Comparison of ENCODE assay signal across 2 cellular contexts in genomic region chr1:171844381-171844780, GRCh38.
TF ChIP-seq lines count a peak whose summit lies in the region.

No MANE protein-coding gene starts in this region.

TF ChIP-seq in HepG2, 621 proteins besides CTCF, POLR2A, EP300 and RAD21:
- TF ChIP-seq PREB (CRISPR knock-in tag; IDR thresholded peaks at IDR 0.05) (no peak), UBTF (CRISPR knock-in tag; IDR thresholded peaks at IDR 0.05) (no peak), ZNF572 (CRISPR knock-in tag; IDR thresholded peaks at IDR 0.05) (no peak), HNF4A (CRISPR knock-in tag; IDR thresholded peaks at IDR 0.05) (no peak), MXI1 (IDR thresholded peaks at IDR 0.05; ENCODE audit: borderline replicate concordance, low read depth, low read length) (no peak), ARID2 (CRISPR knock-in tag; IDR thresholded peaks at IDR 0.05; ENCODE audit: borderline replicate concordance) (no peak), POGK (CRISPR knock-in tag; conservative IDR thresholded peaks at IDR 0.05) (no peak)
- TF ChIP-seq, protein P1, sequence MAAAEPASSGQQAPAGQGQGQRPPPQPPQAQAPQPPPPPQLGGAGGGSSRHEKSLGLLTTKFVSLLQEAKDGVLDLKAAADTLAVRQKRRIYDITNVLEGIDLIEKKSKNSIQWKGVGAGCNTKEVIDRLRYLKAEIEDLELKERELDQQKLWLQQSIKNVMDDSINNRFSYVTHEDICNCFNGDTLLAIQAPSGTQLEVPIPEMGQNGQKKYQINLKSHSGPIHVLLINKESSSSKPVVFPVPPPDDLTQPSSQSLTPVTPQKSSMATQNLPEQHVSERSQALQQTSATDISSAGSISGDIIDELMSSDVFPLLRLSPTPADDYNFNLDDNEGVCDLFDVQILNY (CRISPR knock-in tag; conservative IDR thresholded peaks at IDR 0.05) = no peak

TF ChIP-seq in SK-N-SH treated with all-trans-retinoic acid at 6 μM for 48 hours, 23 proteins besides CTCF, POLR2A, EP300 and RAD21:
- TF ChIP-seq RARB (CRISPR knock-in tag; IDR thresholded peaks at IDR 0.05) (no peak), ZFP3 (CRISPR knock-in tag; IDR thresholded peaks at IDR 0.05) (no peak), ZNF70 (CRISPR knock-in tag; IDR thresholded peaks at IDR 0.05) (no peak), CSDC2 (CRISPR knock-in tag; IDR thresholded peaks at IDR 0.05) (no peak), ZNF8 (CRISPR knock-in tag; IDR thresholded peaks at IDR 0.05) (no peak), SNAI2 (CRISPR knock-in tag; IDR thresholded peaks at IDR 0.05) (no peak), OSR1 (CRISPR knock-in tag; IDR thresholded peaks at IDR 0.05) (no peak), GLIS3 (CRISPR knock-in tag; IDR thresholded peaks at IDR 0.05) (no peak), BACH2 (CRISPR knock-in tag; IDR thresholded peaks at IDR 0.05; ENCODE audit: borderline replicate concordance) (no peak), PATZ1 (CRISPR knock-in tag; IDR thresholded peaks at IDR 0.05; ENCODE audit: borderline replicate concordance) (no peak), TCF4 (CRISPR knock-in tag; IDR thresholded peaks at IDR 0.05; ENCODE audit: borderline replicate concordance) (no peak), CSRNP3 (CRISPR knock-in tag; IDR thresholded peaks at IDR 0.05) (no peak), ISL1 (CRISPR knock-in tag; IDR thresholded peaks at IDR 0.05) (no peak), ESRRG (CRISPR knock-in tag; IDR thresholded peaks at IDR 0.05) (no peak), PPARA (CRISPR knock-in tag; IDR thresholded peaks at IDR 0.05; ENCODE audit: borderline replicate concordance) (no peak), ZNF565 (CRISPR knock-in tag; conservative IDR thresholded peaks at IDR 0.05; ENCODE audit: low read depth) (no peak), ZFP30 (CRISPR knock-in tag; IDR thresholded peaks at IDR 0.05) (no peak), TSHZ2 (CRISPR knock-in tag; IDR thresholded peaks at IDR 0.05) (no peak)
- TF ChIP-seq, protein P2, sequence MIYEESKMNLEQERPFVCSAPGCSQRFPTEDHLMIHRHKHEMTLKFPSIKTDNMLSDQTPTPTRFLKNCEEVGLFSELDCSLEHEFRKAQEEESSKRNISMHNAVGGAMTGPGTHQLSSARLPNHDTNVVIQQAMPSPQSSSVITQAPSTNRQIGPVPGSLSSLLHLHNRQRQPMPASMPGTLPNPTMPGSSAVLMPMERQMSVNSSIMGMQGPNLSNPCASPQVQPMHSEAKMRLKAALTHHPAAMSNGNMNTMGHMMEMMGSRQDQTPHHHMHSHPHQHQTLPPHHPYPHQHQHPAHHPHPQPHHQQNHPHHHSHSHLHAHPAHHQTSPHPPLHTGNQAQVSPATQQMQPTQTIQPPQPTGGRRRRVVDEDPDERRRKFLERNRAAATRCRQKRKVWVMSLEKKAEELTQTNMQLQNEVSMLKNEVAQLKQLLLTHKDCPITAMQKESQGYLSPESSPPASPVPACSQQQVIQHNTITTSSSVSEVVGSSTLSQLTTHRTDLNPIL (CRISPR knock-in tag; IDR thresholded peaks at IDR 0.05; ENCODE audit: low read depth) = no peak
- TF ChIP-seq, protein P3, sequence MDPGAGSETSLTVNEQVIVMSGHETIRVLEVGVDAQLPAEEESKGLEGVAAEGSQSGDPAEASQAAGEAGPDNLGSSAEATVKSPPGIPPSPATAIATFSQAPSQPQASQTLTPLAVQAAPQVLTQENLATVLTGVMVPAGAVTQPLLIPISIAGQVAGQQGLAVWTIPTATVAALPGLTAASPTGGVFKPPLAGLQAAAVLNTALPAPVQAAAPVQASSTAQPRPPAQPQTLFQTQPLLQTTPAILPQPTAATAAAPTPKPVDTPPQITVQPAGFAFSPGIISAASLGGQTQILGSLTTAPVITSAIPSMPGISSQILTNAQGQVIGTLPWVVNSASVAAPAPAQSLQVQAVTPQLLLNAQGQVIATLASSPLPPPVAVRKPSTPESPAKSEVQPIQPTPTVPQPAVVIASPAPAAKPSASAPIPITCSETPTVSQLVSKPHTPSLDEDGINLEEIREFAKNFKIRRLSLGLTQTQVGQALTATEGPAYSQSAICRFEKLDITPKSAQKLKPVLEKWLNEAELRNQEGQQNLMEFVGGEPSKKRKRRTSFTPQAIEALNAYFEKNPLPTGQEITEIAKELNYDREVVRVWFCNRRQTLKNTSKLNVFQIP (CRISPR knock-in tag; IDR thresholded peaks at IDR 0.05; ENCODE audit: borderline replicate concordance, low read depth) = no peak
TF ChIP-seq in SK-N-SH treated with all-trans-retinoic acid at 6 μM for 48 hours: peak in this region for 0.
